1 cellular context compared by ENCODE assay signal in the genomic region with DNA sequence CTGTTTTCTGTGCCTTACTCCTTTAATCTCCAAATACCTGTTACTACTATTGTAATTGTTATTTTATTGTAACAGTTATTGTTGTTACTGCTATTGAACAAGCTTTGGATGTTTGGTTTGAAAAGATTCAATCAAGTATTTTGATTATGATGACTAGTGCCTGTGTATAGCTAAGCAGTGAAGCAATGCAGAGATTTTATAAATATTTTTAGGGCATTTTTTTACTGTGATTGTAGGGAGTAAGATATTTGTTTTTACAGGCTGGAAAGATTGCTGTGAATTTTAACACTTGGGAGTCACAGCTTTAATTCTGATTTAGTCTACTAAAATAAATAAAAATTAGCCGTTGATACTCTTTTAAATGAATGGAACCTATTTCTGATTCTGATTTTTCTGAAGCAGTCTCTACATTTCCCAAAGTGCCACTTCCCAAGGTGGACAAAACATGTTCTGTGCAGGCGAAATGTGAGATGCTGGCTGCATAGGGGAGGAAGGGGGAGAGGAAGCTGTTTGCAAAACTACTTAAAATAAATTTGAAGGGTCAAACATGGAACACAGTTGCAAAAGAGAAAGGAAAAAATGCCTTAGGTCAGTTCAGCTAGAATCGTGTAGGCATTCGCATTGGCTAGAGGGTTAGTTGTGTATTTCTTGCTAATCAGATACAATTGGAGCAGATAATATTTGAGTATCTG.
TF ChIP-seq lines count a peak whose summit lies in the region.

No MANE protein-coding gene starts in this region.

TF ChIP-seq in SK-N-SH treated with all-trans-retinoic acid at 6 μM for 48 hours, 23 proteins besides CTCF, POLR2A, EP300 and RAD21 (continued from another document):
- TF ChIP-seq, protein P1, sequence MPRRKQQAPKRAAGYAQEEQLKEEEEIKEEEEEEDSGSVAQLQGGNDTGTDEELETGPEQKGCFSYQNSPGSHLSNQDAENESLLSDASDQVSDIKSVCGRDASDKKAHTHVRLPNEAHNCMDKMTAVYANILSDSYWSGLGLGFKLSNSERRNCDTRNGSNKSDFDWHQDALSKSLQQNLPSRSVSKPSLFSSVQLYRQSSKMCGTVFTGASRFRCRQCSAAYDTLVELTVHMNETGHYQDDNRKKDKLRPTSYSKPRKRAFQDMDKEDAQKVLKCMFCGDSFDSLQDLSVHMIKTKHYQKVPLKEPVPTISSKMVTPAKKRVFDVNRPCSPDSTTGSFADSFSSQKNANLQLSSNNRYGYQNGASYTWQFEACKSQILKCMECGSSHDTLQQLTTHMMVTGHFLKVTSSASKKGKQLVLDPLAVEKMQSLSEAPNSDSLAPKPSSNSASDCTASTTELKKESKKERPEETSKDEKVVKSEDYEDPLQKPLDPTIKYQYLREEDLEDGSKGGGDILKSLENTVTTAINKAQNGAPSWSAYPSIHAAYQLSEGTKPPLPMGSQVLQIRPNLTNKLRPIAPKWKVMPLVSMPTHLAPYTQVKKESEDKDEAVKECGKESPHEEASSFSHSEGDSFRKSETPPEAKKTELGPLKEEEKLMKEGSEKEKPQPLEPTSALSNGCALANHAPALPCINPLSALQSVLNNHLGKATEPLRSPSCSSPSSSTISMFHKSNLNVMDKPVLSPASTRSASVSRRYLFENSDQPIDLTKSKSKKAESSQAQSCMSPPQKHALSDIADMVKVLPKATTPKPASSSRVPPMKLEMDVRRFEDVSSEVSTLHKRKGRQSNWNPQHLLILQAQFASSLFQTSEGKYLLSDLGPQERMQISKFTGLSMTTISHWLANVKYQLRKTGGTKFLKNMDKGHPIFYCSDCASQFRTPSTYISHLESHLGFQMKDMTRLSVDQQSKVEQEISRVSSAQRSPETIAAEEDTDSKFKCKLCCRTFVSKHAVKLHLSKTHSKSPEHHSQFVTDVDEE (CRISPR knock-in tag; IDR thresholded peaks at IDR 0.05) = no peak
- TF ChIP-seq BACH2 (CRISPR knock-in tag; IDR thresholded peaks at IDR 0.05; ENCODE audit: borderline replicate concordance) = no peak
- no peak for TF ChIP-seq ZFP30 (CRISPR knock-in tag; IDR thresholded peaks at IDR 0.05)
- no peak for TF ChIP-seq RARB (CRISPR knock-in tag; IDR thresholded peaks at IDR 0.05)
- no peak for TF ChIP-seq ESRRG (CRISPR knock-in tag; IDR thresholded peaks at IDR 0.05)
